24 cellular contexts compared by ENCODE assay signal in the genomic region with DNA sequence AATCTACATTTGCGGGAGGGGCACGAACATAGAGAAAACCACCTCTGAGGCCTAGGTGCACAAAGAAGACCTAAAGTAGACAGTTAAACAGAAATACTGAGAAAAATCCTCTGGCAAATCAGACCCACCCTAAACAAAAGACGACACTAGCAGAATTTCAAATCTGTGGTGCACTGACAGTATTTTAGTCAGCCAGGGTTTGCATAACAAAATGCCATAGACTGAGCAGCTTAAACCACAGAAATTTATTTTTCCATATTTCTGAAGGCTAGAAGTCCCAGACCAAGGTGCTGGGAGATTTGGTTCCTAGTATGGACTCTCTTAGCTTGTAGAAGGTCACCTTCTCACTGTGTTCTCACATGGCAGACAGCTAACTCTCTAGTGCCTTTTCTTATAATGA. TPM values are rescaled to one million over a fixed set of nuclear protein-coding genes. Genes with fewer than 3 reads are reported as not detected.
A peak's percentile ranks its signal among the peaks of the same experiment; 100 is the strongest.
DNase-seq lines count a peak whose midpoint lies in the region; ATAC-seq and TF ChIP-seq lines count a peak whose summit lies in the region.
"Had no signal": no experiment of that assay in that cellular context is flagged by ENCODE, and none has a peak within 500 bp of the region (broad histone marks: within the 10 kb centered on the region; RNA-seq: fewer than 3 reads in every experiment).

No MANE protein-coding gene starts in this region.

- H2AK5ac ChIP-seq in IMR-90 (ENCODE audit: low read depth, low read length): no peak overlapping the region
- H2AK5ac ChIP-seq in mesenchymal stem cell (ENCODE audit: low read length, severe bottlenecking): peak overlapping the region; percentile 78

- no peak overlapping the region for H2BK12ac ChIP-seq in mesenchymal stem cell (ENCODE audit: low read length in 2 of 2)

- no TSS peak for BruUV-seq in IMR-90 (replicated peaks; lab: Mats Ljungman, UMichigan)

- WGBS in IMR-90 (ENCODE audit: extremely low coverage in 2 of 2, insufficient read length in 1 of 2), 2 experiments: 40% methylated on average over 1 of the region's 3 CpGs; no CpG with 5 or more reads in 1 of the 2 experiments
- 91% methylated on average over 3 of the region's 3 CpGs for WGBS in mesenchymal stem cell

- CTCF ChIA-PET in IMR-90 (lab: Yijun Ruan, JAX): interaction anchor here (0.6 kb wide), 2 partner anchors 39 to 56 kb away, joined by 3 read pairs; no protein-coding TSS in a partner anchor

- no peak overlapping the region for H2BK20ac ChIP-seq in IMR-90 (ENCODE audit: low read depth, low read length)

- H3K27me3 ChIP-seq in IMR-90 (ENCODE audit: control insufficient read depth, insufficient read depth, low read length): no peaks in the 10 kb centered on the region
- H3K27me3 ChIP-seq in mesenchymal stem cell (ENCODE audit: control insufficient read depth in 1 of 2, insufficient read depth in 1 of 2, low read length in 2 of 2): no peaks in the 10 kb centered on the region
- H3K27me3 ChIP-seq: body of pancreas, tibial nerve had no signal

- 0 out of 2 replicates have a peak, but pooled peaks cover 3% of the 10 kb centered on the region for H3K36me3 Mint-ChIP-seq in HFFc6 (ENCODE audit: low read depth)

- ATAC-seq in IMR-90 (ENCODE audit: low read depth): peak; percentile 72
- ATAC-seq: activated CD4-positive, CD25-positive, alpha-beta regulatory T cell treated with anti-CD3 and anti-CD28 coated beads, Interleukin-2, amount 50 U/mL, for 24 hours; activated T-cell treated with anti-CD3 and anti-CD28 coated beads, Interleukin-2, amount 50 U/mL, for 72 hours; body of pancreas; psoas muscle had no signal

- H4K20me1 ChIP-seq in IMR-90 (ENCODE audit: insufficient read depth, low read length): no peaks in the 10 kb centered on the region

- TF ChIP-seq POLR2A in IMR-90 (IDR thresholded peaks at IDR 0.05; ENCODE audit: low read depth, low read length) (no peak), erythroblast (IDR thresholded peaks at IDR 0.05; ENCODE audit: low read length) (no peak)

- in situ Hi-C loops in IMR-90 (cut with MboI; ENCODE audit: low sequenced_read_pairs): no loop called here

- no peaks in the 10 kb centered on the region for H3K9me3 Mint-ChIP-seq in HFFc6

- peak; percentile 49 for DNase-seq in AG20443 (ENCODE audit: low spot score)
- peak; percentile 52 for DNase-seq in IMR-90
- peak; percentile 79 for DNase-seq in choroid plexus epithelial cell (ENCODE audit: low read depth)
- no peak for DNase-seq in mesenchymal stem cell
- no peak for DNase-seq in HFFc6
- no peak for DNase-seq in activated CD8-positive, alpha-beta memory T cell treated with anti-CD3 and anti-CD28 coated beads, Interleukin-2, amount 50 U/mL, for 4 hours
- DNase-seq in amniotic stem cell (lab: John Stamatoyannopoulos, UW): no peak
- no peak for DNase-seq in erythroblast (lab: John Stamatoyannopoulos, UW)
- DNase-seq: activated naive CD4-positive, alpha-beta T cell treated with anti-CD3 and anti-CD28 coated beads, Interleukin-2, amount 50 U/mL, for 16 hours; activated T-cell treated with anti-CD3 and anti-CD28 coated beads, Interleukin-2, amount 50 U/mL, for 72 hours; body of pancreas; cortex of kidney; glutamatergic neuron; NCI-H1436; NCI-H526; psoas muscle; RPMI8226; stimulated activated CD4-positive, alpha-beta T cell treated with anti-CD3 and anti-CD28 coated beads, Interleukin-2, amount 100 ng/mL, for 48 hours; stimulated activated naive CD4-positive, alpha-beta T cell treated with Interleukin-2 at 50 U/mL for 16 hours had no signal

- TF ChIP-seq CTCF in IMR-90 (conservative IDR thresholded peaks at IDR 0.05; ENCODE audit: low read depth, low read length) (no peak), choroid plexus epithelial cell (conservative IDR thresholded peaks at IDR 0.05; ENCODE audit: low read depth, low read length) (no peak), HFFc6 (IDR thresholded peaks at IDR 0.05) (no peak)

- H4K8ac ChIP-seq in IMR-90 (ENCODE audit: low read depth in 2 of 2, low read length in 2 of 2) (0 out of 4 replicates have a peak overlapping the region, but pooled peaks of 1 of the 2 experiments have one; percentile 12), mesenchymal stem cell (ENCODE audit: low read length) (no peak overlapping the region)

- H4K91ac ChIP-seq in IMR-90 (ENCODE audit: insufficient read depth, low read depth, low read length) (no peak overlapping the region), mesenchymal stem cell (ENCODE audit: low read length) (no peak overlapping the region)

- H2AK9ac ChIP-seq in IMR-90 (replicated peaks; ENCODE audit: low read depth, low read length, poor library complexity): no peak overlapping the region

- no peak overlapping the region for H3K4me3 ChIP-seq in IMR-90 (ENCODE audit: insufficient read depth, low read depth, low read length)
- H3K4me3 ChIP-seq in choroid plexus epithelial cell (ENCODE audit: low read depth, low read length): no peak overlapping the region
- no peak overlapping the region for H3K4me3 ChIP-seq in mesenchymal stem cell (ENCODE audit: insufficient read depth in 1 of 2, low read depth in 1 of 2, low read length in 2 of 2)
- H3K4me3 ChIP-seq: body of pancreas, psoas muscle, skin epidermis, tibial nerve had no signal

- dilution Hi-C loops in IMR-90 (cut with HindIII; ENCODE audit: low sequenced_read_pairs, unreplicated experiment): no loop called here

- H3K18ac ChIP-seq in IMR-90 (ENCODE audit: low read depth, low read length) (peak overlapping the region; percentile 88; the same call in 1 of the 2 replicates), mesenchymal stem cell (ENCODE audit: low read depth in 1 of 2, low read length in 2 of 2) (no peak overlapping the region)

- H3K23ac ChIP-seq in IMR-90 (ENCODE audit: low read depth, low read length) (peak overlapping the region; percentile 26; the same call in 1 of the 2 replicates), mesenchymal stem cell (ENCODE audit: low read length in 2 of 2) (no peak overlapping the region)

- H2BK5ac ChIP-seq in IMR-90 (ENCODE audit: low read depth, low read length, poor library complexity, severe bottlenecking): peak overlapping the region; percentile 43
- H2BK5ac ChIP-seq in mesenchymal stem cell (ENCODE audit: low read depth, low read length, poor library complexity, severe bottlenecking): no peak overlapping the region

- H2AFZ ChIP-seq in IMR-90 (replicated peaks; ENCODE audit: low read length, poor library complexity) (no peak overlapping the region), mesenchymal stem cell (ENCODE audit: low read depth, low read length) (no peak overlapping the region)

- POLR2A ChIA-PET in IMR-90 (lab: Charles Lee; ENCODE audit: unreplicated experiment): no interaction called here

- H3K27me3 Mint-ChIP-seq in HFFc6 (ENCODE audit: insufficient read depth): no peaks in the 10 kb centered on the region; the same call in 1 of the 2 replicates

- no peaks in the 10 kb centered on the region for H3K9me3 ChIP-seq in IMR-90 (ENCODE audit: control insufficient read depth, insufficient read depth, low read length)
- H3K9me3 ChIP-seq in mesenchymal stem cell (ENCODE audit: control insufficient read depth, low read length): no peaks in the 10 kb centered on the region
- H3K9me3 ChIP-seq: body of pancreas, psoas muscle, tibial nerve had no signal

- H3K27ac ChIP-seq in IMR-90 (ENCODE audit: insufficient read depth, low read length): no peak overlapping the region
- H3K27ac ChIP-seq in mesenchymal stem cell (ENCODE audit: low read length, poor library complexity, severe bottlenecking): peak overlapping the region; percentile 82
- H3K27ac ChIP-seq: body of pancreas, psoas muscle, tibial nerve had no signal

- H3K14ac ChIP-seq in IMR-90 (replicated peaks; ENCODE audit: low read depth, low read length) (no peak overlapping the region), mesenchymal stem cell (ENCODE audit: low read length in 2 of 2) (no peak overlapping the region)

- H3K4ac ChIP-seq in IMR-90 (ENCODE audit: low read depth, low read length): peak overlapping the region; percentile 29; the same call in 1 of the 2 replicates
- no peak overlapping the region for H3K4ac ChIP-seq in mesenchymal stem cell (ENCODE audit: low read depth in 1 of 2, low read length in 2 of 2)

- intact Hi-C loops in IMR-90 (cut with micrococcal nuclease): no loop called here

- H3K4me1 Mint-ChIP-seq in HFFc6 (ENCODE audit: low read depth): peaks cover 52% of the 10 kb centered on the region
- H3K4me1 Mint-ChIP-seq: mesothelial cell of epicardium, nephron had no signal

- peaks cover 20 to 34% of the 10 kb centered on the region in 2 experiments for H3K79me1 ChIP-seq in IMR-90 (ENCODE audit: low read depth in 1 of 2, low read length in 2 of 2)
- H3K79me1 ChIP-seq in mesenchymal stem cell (replicated peaks; ENCODE audit: low read length, poor library complexity, severe bottlenecking): peaks cover 9% of the 10 kb centered on the region

- H3K9ac ChIP-seq in IMR-90 (ENCODE audit: low read depth, low read length): peak overlapping the region; percentile 23; the same call in 1 of the 2 replicates
- no peak overlapping the region for H3K9ac ChIP-seq in mesenchymal stem cell (ENCODE audit: low read length)

- peak overlapping the region; percentile 93; the same call in 1 of the 2 replicates for H4K5ac ChIP-seq in IMR-90 (ENCODE audit: low read depth, low read length)

- H3K9me1 ChIP-seq in IMR-90 (ENCODE audit: insufficient read depth, low read length): peaks cover 8% of the 10 kb centered on the region

- H3K4me2 ChIP-seq in IMR-90 (ENCODE audit: low read depth, low read length) (peak overlapping the region; percentile 56; the same call in 1 of the 2 replicates), mesenchymal stem cell (ENCODE audit: low read length, poor library complexity, severe bottlenecking) (no peak overlapping the region)

- H3K36me3 ChIP-seq in IMR-90 (ENCODE audit: control insufficient read depth, insufficient read depth, low read length) (peaks cover 3% of the 10 kb centered on the region; the same call in 1 of the 2 replicates), mesenchymal stem cell (ENCODE audit: control insufficient read depth in 1 of 2, insufficient read depth in 2 of 2, low read depth in 1 of 2, low read length in 2 of 2) (peaks cover 4 to 10% of the 10 kb centered on the region in 2 experiments)

- no peak overlapping the region for H3K27ac Mint-ChIP-seq in HFFc6
- H3K27ac Mint-ChIP-seq: mesothelial cell of epicardium, nephron had no signal

- H3K56ac ChIP-seq in IMR-90 (ENCODE audit: extremely low read depth, insufficient read depth, low read length): no peak overlapping the region

- H2BK120ac ChIP-seq in IMR-90 (ENCODE audit: low read depth, low read length): no peak overlapping the region
- H2BK120ac ChIP-seq in mesenchymal stem cell (ENCODE audit: low read depth, low read length): no peak overlapping the region

- H3K4me1 ChIP-seq in IMR-90 (ENCODE audit: control insufficient read depth, insufficient read depth, low read length): peaks cover 18% of the 10 kb centered on the region
- H3K4me1 ChIP-seq in mesenchymal stem cell (ENCODE audit: control insufficient read depth, insufficient read depth, low read depth, low read length): peaks cover 8% of the 10 kb centered on the region

- TF ChIP-seq RAD21 in IMR-90 (IDR thresholded peaks at IDR 0.05; ENCODE audit: low read length): no peak

- no peak overlapping the region for H2BK15ac ChIP-seq in IMR-90 (ENCODE audit: low read depth, low read length)
- H2BK15ac ChIP-seq in mesenchymal stem cell (ENCODE audit: low read depth, poor library complexity, severe bottlenecking): no peak overlapping the region

- no peak overlapping the region for H3K4me3 Mint-ChIP-seq in HFFc6
- H3K4me3 Mint-ChIP-seq: activated T-cell treated with anti-CD3 and anti-CD28 coated beads, Interleukin-2, amount 50 U/mL, for 72 hours; mesothelial cell of epicardium; nephron had no signal

RNA-seq across cellular contexts. Expression of a gene that starts 26.3 kb away (rescaled TPM):
- total RNA-seq in IMR-90 (2012; rRNA removed): 2.0 and 5.0 TPM in 2 replicates
- 0.69 and 0.89 TPM in 2 replicates for polyA plus RNA-seq in IMR-90 (2012; rRNA removed)
- polyA plus RNA-seq in IMR-90 (2012; cell fraction: cytosol; rRNA removed): 0.13 and 0.25 TPM in 2 replicates
- polyA plus RNA-seq in IMR-90 (2012; cell fraction: nucleus; rRNA removed; ENCODE audit: low replicate concordance): 0.21 and 1.0 TPM in 2 replicates
- polyA plus RNA-seq in mesenchymal stem cell (2013, experiment 1 of 2): 3.0 TPM
- polyA plus RNA-seq in mesenchymal stem cell (2013, experiment 2 of 2): 3.4 TPM
- total RNA-seq in HFFc6 (2021; fragmentation: NEBNext Ultra II Directional; extraction: Animal tissue kit (Norgen Biotek cat#: 25700)): 1 to 10 TPM; 3.3 to 3.8 (median 3.5) TPM

RNA-seq across cellular contexts. Expression of a gene that starts 27.6 kb away (rescaled TPM):
- total RNA-seq in IMR-90 (2012; rRNA removed): 25.8 and 34.6 TPM in 2 replicates
- 25.7 and 28.2 TPM in 2 replicates for polyA plus RNA-seq in IMR-90 (2012; rRNA removed)
- polyA plus RNA-seq in IMR-90 (2012; cell fraction: cytosol; rRNA removed): 6.6 and 13.8 TPM in 2 replicates
- 2.0 and 16.6 TPM in 2 replicates for polyA plus RNA-seq in IMR-90 (2012; cell fraction: nucleus; rRNA removed; ENCODE audit: low replicate concordance)
- polyA plus RNA-seq in mesenchymal stem cell (2013, experiment 1 of 2): 65.9 TPM
- polyA plus RNA-seq in mesenchymal stem cell (2013, experiment 2 of 2): 68.1 TPM
- total RNA-seq in HFFc6 (2021; fragmentation: NEBNext Ultra II Directional; extraction: Animal tissue kit (Norgen Biotek cat#: 25700)): 10 to 100 TPM; 36.6 to 55.3 (median 43.8) TPM

Comparison
In these comparisons a context has a peak if more than half of its experiments do, and no peak if none do; other contexts are left out.
1. DNase-seq: peak in AG20443 (single experiment), IMR-90 (single experiment) and choroid plexus epithelial cell (single experiment); none in mesenchymal stem cell (single experiment), HFFc6 (single experiment), activated CD8-positive, alpha-beta memory T cell treated with anti-CD3 and anti-CD28 coated beads, Interleukin-2, amount 50 U/mL, for 4 hours (single experiment), amniotic stem cell (single experiment) and erythroblast (0 of 2).